Comparison of ENCODE assay signal across 14 cellular contexts in the genomic region with DNA sequence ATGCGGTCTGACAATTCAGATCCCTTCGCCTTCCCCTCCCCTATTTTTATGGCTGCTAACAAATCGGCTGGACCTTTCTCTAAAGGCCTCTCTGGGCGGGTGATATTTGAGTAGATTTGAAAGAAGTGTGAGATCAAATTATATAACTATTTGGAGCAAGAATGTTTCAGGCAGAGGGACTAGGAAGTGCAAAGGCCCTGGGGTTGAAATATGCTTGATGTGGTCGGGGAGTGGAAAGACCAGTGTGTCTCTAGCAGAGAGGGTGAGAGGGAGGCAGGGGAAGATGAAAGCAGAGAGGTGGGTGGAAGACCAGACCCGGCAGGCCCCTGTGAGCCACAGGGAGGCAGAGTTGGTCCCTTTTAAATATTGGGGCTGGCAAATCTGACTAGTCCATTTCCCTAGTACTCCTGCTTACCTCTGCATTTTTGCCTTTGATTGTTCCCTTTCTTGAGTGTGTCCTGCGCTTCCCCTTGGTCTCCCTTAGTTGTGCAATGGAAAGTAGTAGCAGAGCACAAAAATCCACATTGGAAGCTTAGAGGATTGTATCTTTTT. TPM values are rescaled to one million over a fixed set of nuclear protein-coding genes. Genes with fewer than 3 reads are reported as not detected.
A peak's percentile ranks its signal among the peaks of the same experiment; 100 is the strongest.
DNase-seq lines count a peak whose midpoint lies in the region; ATAC-seq, FAIRE-seq and TF ChIP-seq lines count a peak whose summit lies in the region.
"Had no signal": no experiment of that assay in that cellular context is flagged by ENCODE, and none has a peak within 500 bp of the region (broad histone marks: within the 10 kb centered on the region; RNA-seq: fewer than 3 reads in every experiment).

No MANE protein-coding gene starts in this region.

- H4K20me1 ChIP-seq in Karpas-422 (ENCODE audit: insufficient read depth, low read depth, low read length) (peaks cover 32% of the 10 kb centered on the region), neural progenitor cell (ENCODE audit: low read depth) (no peaks in the 10 kb centered on the region)

- no peak overlapping the region for H3K27ac ChIP-seq in Karpas-422 (ENCODE audit: low read length)
- no peak overlapping the region for H3K27ac ChIP-seq in neural progenitor cell
- no peak overlapping the region for H3K27ac ChIP-seq in kidney (ENCODE audit: low read depth in 2 of 2, low read length in 2 of 2)
- no peak overlapping the region for H3K27ac ChIP-seq in ovary
- H3K27ac ChIP-seq: thoracic aorta had no signal

- no peaks in the 10 kb centered on the region for H3K9me3 ChIP-seq in Karpas-422 (ENCODE audit: low read length)
- no peaks in the 10 kb centered on the region for H3K9me3 ChIP-seq in neural progenitor cell (ENCODE audit: low read depth)
- H3K9me3 ChIP-seq in kidney (ENCODE audit: control insufficient read depth in 1 of 2, low read length in 2 of 2): no peaks in the 10 kb centered on the region
- no peaks in the 10 kb centered on the region for H3K9me3 ChIP-seq in ovary
- H3K9me3 ChIP-seq: thoracic aorta had no signal

- H3K4me1 ChIP-seq in Karpas-422 (ENCODE audit: low read length) (peaks cover 44% of the 10 kb centered on the region), neural progenitor cell (peaks cover 17% of the 10 kb centered on the region), kidney (ENCODE audit: control insufficient read depth in 1 of 2, insufficient read depth in 1 of 2, low read depth in 1 of 2, low read length in 2 of 2) (no peaks in the 10 kb centered on the region), ovary (ENCODE audit: insufficient read depth) (peaks cover 3% of the 10 kb centered on the region)

- H3K9me3 Mint-ChIP-seq in neural progenitor cell: no peaks in the 10 kb centered on the region

- H3K27me3 ChIP-seq in Karpas-422 (ENCODE audit: low read length) (no peaks in the 10 kb centered on the region), neural progenitor cell (no peaks in the 10 kb centered on the region), ovary (no peaks in the 10 kb centered on the region)

- DNase-seq in NCI-H748 (lab: John Stamatoyannopoulos, UW; ENCODE audit: unreplicated experiment) (peak; percentile 26), NCI-H748 treated with DMSO at 0.1 percent for 48 hours (lab: John Stamatoyannopoulos, UW) (no peak), Karpas-422 (peak; percentile 45), cardiac fibroblast (ENCODE audit: low read depth in 2 of 2) (no peak), neural progenitor cell (ENCODE audit: low spot score) (peak; percentile 18), kidney (no peak), ovary (no peak)
- DNase-seq: effector memory CD4-positive, alpha-beta T cell; GF-D8; NCI-H2107 had no signal

- ATAC-seq in HG02588 (IDR thresholded peaks at IDR 0.05; ENCODE audit: unreplicated experiment): no peak

- H3K36me3 ChIP-seq in Karpas-422 (ENCODE audit: insufficient read depth, low read length): peaks cover 18% of the 10 kb centered on the region
- no peaks in the 10 kb centered on the region for H3K36me3 ChIP-seq in neural progenitor cell
- H3K36me3 ChIP-seq in kidney (ENCODE audit: control insufficient read depth in 1 of 2, insufficient read depth in 2 of 2, low read length in 2 of 2): no peaks in the 10 kb centered on the region
- H3K36me3 ChIP-seq in ovary: no peaks in the 10 kb centered on the region
- H3K36me3 ChIP-seq: thoracic aorta had no signal

- H3K9me2 ChIP-seq in Karpas-422 (replicated peaks; ENCODE audit: insufficient read depth, low read length): no peaks in the 10 kb centered on the region

- H3K27me3 Mint-ChIP-seq in neural progenitor cell (ENCODE audit: insufficient read depth, low read depth): peaks cover 2% of the 10 kb centered on the region
- H3K27me3 Mint-ChIP-seq: activated naive CD8-positive, alpha-beta T cell had no signal

- H3K4me1 Mint-ChIP-seq in neural progenitor cell: peaks cover 26% of the 10 kb centered on the region

- 86 to 94% (median 86%) methylated on average over 7 of the region's 7 CpGs for WGBS in ovary, 3 donors

- H3K79me2 ChIP-seq in Karpas-422 (ENCODE audit: low read length) (peaks cover 100% of the 10 kb centered on the region), neural progenitor cell (ENCODE audit: low read depth) (no peaks in the 10 kb centered on the region)

- no peak overlapping the region for H3K27ac Mint-ChIP-seq in neural progenitor cell
- H3K27ac Mint-ChIP-seq: activated naive CD8-positive, alpha-beta T cell had no signal

- TF ChIP-seq POLR2A in ovary (IDR thresholded peaks at IDR 0.05): no peak

- peak; percentile 15 for TF ChIP-seq CTCF in cardiac fibroblast (IDR thresholded peaks at IDR 0.05; ENCODE audit: low read depth, low read length)
- peak; percentile 34 for TF ChIP-seq CTCF in neural progenitor cell (IDR thresholded peaks at IDR 0.05)
- no peak for TF ChIP-seq CTCF in kidney (IDR thresholded peaks at IDR 0.05; ENCODE audit: borderline replicate concordance, extremely low read depth, insufficient read depth)
- no peak for TF ChIP-seq CTCF in ovary (IDR thresholded peaks at IDR 0.05)

- H3K4me3 Mint-ChIP-seq in neural progenitor cell: no peak overlapping the region
- H3K4me3 Mint-ChIP-seq: activated naive CD8-positive, alpha-beta T cell had no signal

- H2AFZ ChIP-seq in Karpas-422 (ENCODE audit: low read length) (no peak overlapping the region), neural progenitor cell (replicated peaks) (no peak overlapping the region)
- H2AFZ ChIP-seq: parathyroid adenoma had no signal

- H3K9ac ChIP-seq in Karpas-422 (ENCODE audit: low read length) (no peak overlapping the region), neural progenitor cell (no peak overlapping the region), kidney (ENCODE audit: low read length in 2 of 2) (no peak overlapping the region)
- H3K9ac ChIP-seq: parathyroid adenoma had no signal

- TF ChIP-seq EP300 in ovary (IDR thresholded peaks at IDR 0.05): no peak

- H3K4me3 ChIP-seq in Karpas-422 (ENCODE audit: low read length): no peak overlapping the region
- H3K4me3 ChIP-seq in cardiac fibroblast (replicated peaks in 1 of 2; ENCODE audit: low read depth in 2 of 2, low read length in 2 of 2): no peak overlapping the region
- no peak overlapping the region for H3K4me3 ChIP-seq in neural progenitor cell
- no peak overlapping the region for H3K4me3 ChIP-seq in kidney (ENCODE audit: low read length in 2 of 2)
- no peak overlapping the region for H3K4me3 ChIP-seq in ovary
- H3K4me3 ChIP-seq: thoracic aorta had no signal

- intact Hi-C loops in kidney (cut with DNase I) (no loop called here), ovary (cut with DNase I) (loop anchor here in 1 of 4 donors (5.0 kb wide), 1 partner anchor 52 kb away; no protein-coding TSS in a partner anchor)

- H3K36me3 Mint-ChIP-seq in neural progenitor cell: no peaks in the 10 kb centered on the region

- H3K4me2 ChIP-seq in Karpas-422 (ENCODE audit: low read depth, low read length, poor library complexity, severe bottlenecking) (no peak overlapping the region), neural progenitor cell (no peak overlapping the region)

- H3F3A ChIP-seq in neural progenitor cell (ENCODE audit: low read depth): no peaks in the 10 kb centered on the region

- FAIRE-seq in kidney (lab: Jason Lieb, UNC): no peak

RNA-seq across cellular contexts. Expression of gene SLCO3A1, which starts 32.3 kb away (rescaled TPM):
- total RNA-seq in Karpas-422 (2014; rRNA removed; shearing (Covaris generic); ENCODE audit: low replicate concordance): 20.9 and 36.2 TPM in 2 replicates
- total RNA-seq in neural progenitor cell (ENCODE audit: low replicate concordance) (4.8 and 6.6 TPM in 2 replicates), kidney (59.4 TPM), ovary (10 to 100 TPM in 4 of 7 donors, 1 to 10 TPM in 3; 5.0 to 20.0 (median 11.9) TPM)
- polyA plus RNA-seq in kidney (ENCODE audit: insufficient read depth, low read depth, low replicate concordance) (12.8 TPM), ovary (10 to 100 TPM; 15.4 to 18.9 TPM)

Comparison
In these comparisons a context has a peak if more than half of its experiments do, and no peak if none do; other contexts are left out.
1. DNase-seq: peak in NCI-H748 (single experiment), Karpas-422 (single experiment) and neural progenitor cell (single experiment); none in NCI-H748 treated with DMSO at 0.1 percent for 48 hours (single experiment), cardiac fibroblast (0 of 2), kidney (single experiment) and ovary (0 of 5).
2. CTCF ChIP-seq: peak in cardiac fibroblast (single experiment) and neural progenitor cell (single experiment); none in kidney (single experiment) and ovary (0 of 3).